25 cellular contexts compared by ENCODE assay signal in the genomic region with DNA sequence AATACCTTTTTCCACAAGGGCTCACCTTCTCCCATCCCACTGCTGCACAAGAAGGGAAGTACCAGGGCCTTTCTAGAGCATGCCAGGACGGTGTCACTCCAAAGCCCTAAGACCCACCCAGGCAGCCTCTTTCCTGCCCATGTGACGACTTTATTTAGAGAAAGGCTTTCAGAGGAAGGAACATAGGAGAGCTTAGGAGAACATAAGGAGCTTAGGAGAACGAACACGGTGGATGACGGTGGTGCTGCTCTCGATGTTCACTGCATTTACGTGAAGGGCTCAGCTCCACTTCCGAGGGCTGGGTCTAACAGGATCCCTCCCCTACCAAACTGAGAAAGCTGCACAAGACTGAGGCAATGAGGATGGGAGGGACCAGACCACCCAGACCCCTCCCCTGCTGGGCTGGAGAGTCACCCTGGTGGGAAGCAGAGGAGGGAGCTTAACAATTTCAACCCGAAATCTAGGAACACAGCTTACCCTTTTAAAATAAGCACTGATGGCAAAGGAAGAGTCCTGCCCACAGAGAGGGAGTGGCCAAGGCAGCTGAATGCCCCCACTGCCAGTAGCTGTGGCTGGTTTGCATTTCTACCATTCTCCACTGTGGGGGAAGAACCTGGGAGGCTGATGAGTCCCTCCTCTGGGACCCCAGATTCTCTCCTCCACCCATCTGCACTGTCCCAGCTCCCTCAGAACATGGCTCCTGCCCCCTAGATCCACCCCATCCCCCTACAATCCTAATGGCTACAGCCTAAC. TPM values are rescaled to one million over a fixed set of nuclear protein-coding genes. Genes with fewer than 3 reads are reported as not detected.
DNase-seq lines count a peak whose midpoint lies in the region; ATAC-seq, FAIRE-seq and TF ChIP-seq lines count a peak whose summit lies in the region.
"Had no signal": no experiment of that assay in that cellular context is flagged by ENCODE, and none has a peak within 500 bp of the region (broad histone marks: within the 10 kb centered on the region; RNA-seq: fewer than 3 reads in every experiment).

No MANE protein-coding gene starts in this region.

- H3K4me2 ChIP-seq in neuronal stem cell (ENCODE audit: insufficient read depth, low read length, poor library complexity, severe bottlenecking): no peak overlapping the region
- H3K4me2 ChIP-seq: hepatocyte had no signal

- no peak overlapping the region for H3K14ac ChIP-seq in neuronal stem cell (ENCODE audit: low read length)

- H3K36me3 Mint-ChIP-seq in endodermal cell (ENCODE audit: low read depth): no peaks in the 10 kb centered on the region
- H3K36me3 Mint-ChIP-seq: mesothelial cell of epicardium had no signal

- H3K4me1 ChIP-seq in endodermal cell (ENCODE audit: control insufficient read depth, insufficient read depth, low read length) (no peaks in the 10 kb centered on the region), neuronal stem cell (ENCODE audit: control insufficient read depth in 2 of 2, insufficient read depth in 1 of 2, low read depth in 1 of 2, low read length in 2 of 2) (peaks cover 15 to 31% of the 10 kb centered on the region in 2 donors)

- no peak for FAIRE-seq in D721Med (lab: Jason Lieb, UNC)

- no peak overlapping the region for H2BK120ac ChIP-seq in neuronal stem cell (ENCODE audit: low read depth, low read length)

- H2AK5ac ChIP-seq in neuronal stem cell (ENCODE audit: low read depth, low read length): peak overlapping the region; percentile 66

- no peaks in the 10 kb centered on the region for H3K9me3 Mint-ChIP-seq in endodermal cell
- H3K9me3 Mint-ChIP-seq: activated CD4-positive, alpha-beta T cell treated with anti-CD3 and anti-CD28 coated beads, Interleukin-2, amount 10 ng/mL, durations not matched to agents 24 days and 14 days; activated naive CD4-positive, alpha-beta T cell treated with anti-CD3 and anti-CD28 coated beads for 36 hours; mesothelial cell of epicardium had no signal

- TF ChIP-seq CTCF in D721Med (IDR thresholded peaks at IDR 0.05; ENCODE audit: insufficient read depth, missing control alignments) (no peak), endodermal cell (conservative IDR thresholded peaks at IDR 0.05) (no peak)

- H3K4ac ChIP-seq in neuronal stem cell (ENCODE audit: low read length): no peak overlapping the region

- H3K4me3 Mint-ChIP-seq in endodermal cell: no peak overlapping the region
- H3K4me3 Mint-ChIP-seq: activated CD4-positive, alpha-beta T cell treated with anti-CD3 and anti-CD28 coated beads, Interleukin-2, amount 10 ng/mL, durations not matched to agents 24 days and 14 days; activated naive CD4-positive, alpha-beta T cell treated with anti-CD3 and anti-CD28 coated beads for 36 hours; mesothelial cell of epicardium had no signal

- peaks cover 40% of the 10 kb centered on the region for H3K4me1 Mint-ChIP-seq in endodermal cell

- H2AFZ ChIP-seq in neuronal stem cell (ENCODE audit: low read length): no peak overlapping the region
- H2AFZ ChIP-seq: hepatocyte had no signal

- H3K79me1 ChIP-seq in neuronal stem cell (ENCODE audit: low read depth, low read length): no peaks in the 10 kb centered on the region

- H3K36me3 ChIP-seq in endodermal cell (ENCODE audit: control insufficient read depth, insufficient read depth, low read length): no peaks in the 10 kb centered on the region
- no peaks in the 10 kb centered on the region for H3K36me3 ChIP-seq in neuronal stem cell (replicated peaks in 1 of 2; ENCODE audit: control insufficient read depth in 2 of 2, insufficient read depth in 2 of 2, low read length in 2 of 2)
- H3K36me3 ChIP-seq: esophagus squamous epithelium had no signal

- H3K27me3 ChIP-seq in endodermal cell (ENCODE audit: control insufficient read depth, insufficient read depth, low read length, poor library complexity, severe bottlenecking): no peaks in the 10 kb centered on the region
- peaks cover 0 to 82% (median 4%) of the 10 kb centered on the region in 3 experiments for H3K27me3 ChIP-seq in neuronal stem cell (ENCODE audit: control insufficient read depth in 3 of 3, insufficient read depth in 3 of 3, low read depth in 1 of 3, low read length in 3 of 3)
- H3K27me3 ChIP-seq: body of pancreas, esophagus squamous epithelium, hepatocyte had no signal

- H2BK5ac ChIP-seq in neuronal stem cell (ENCODE audit: low read length): peak overlapping the region; percentile 62

- H3K23ac ChIP-seq in neuronal stem cell (ENCODE audit: low read depth, low read length, poor library complexity): peak overlapping the region; percentile 44

- H4K8ac ChIP-seq in neuronal stem cell (ENCODE audit: low read depth, low read length): no peak overlapping the region

- H2BK12ac ChIP-seq in neuronal stem cell (ENCODE audit: low read length): no peak overlapping the region

- no peak overlapping the region for H4K91ac ChIP-seq in neuronal stem cell (ENCODE audit: low read depth, low read length, poor library complexity)

- 85 to 88% methylated on average over 6 to 9 of the region's 9 CpGs for WGBS in endodermal cell (ENCODE audit: insufficient coverage in 1 of 2, insufficient read length in 1 of 2), 2 experiments
- WGBS in neuronal stem cell (ENCODE audit: extremely low coverage in 2 of 2, insufficient read length in 2 of 2, insufficient replicate concordance in 1 of 2), 2 donors: no CpG with 5 or more reads among the region's 9 CpGs

- no peak overlapping the region for H3K18ac ChIP-seq in neuronal stem cell (ENCODE audit: low read length)

- peak overlapping the region; percentile 55 for H3K27ac Mint-ChIP-seq in endodermal cell
- H3K27ac Mint-ChIP-seq: activated CD4-positive, alpha-beta T cell treated with anti-CD3 and anti-CD28 coated beads, Interleukin-2, amount 10 ng/mL, durations not matched to agents 24 days and 14 days; activated naive CD4-positive, alpha-beta T cell treated with anti-CD3 and anti-CD28 coated beads for 36 hours; mesothelial cell of epicardium had no signal

- no peak for ATAC-seq in HG02973 (IDR thresholded peaks at IDR 0.05; ENCODE audit: unreplicated experiment)
- ATAC-seq: body of pancreas had no signal

- no peaks in the 10 kb centered on the region for H3K9me3 ChIP-seq in endodermal cell (ENCODE audit: control insufficient read depth, low read length)
- H3K9me3 ChIP-seq in neuronal stem cell (replicated peaks in 1 of 2; ENCODE audit: control insufficient read depth in 2 of 2, insufficient read depth in 1 of 2, low read depth in 1 of 2, low read length in 2 of 2): no peaks in the 10 kb centered on the region
- H3K9me3 ChIP-seq: body of pancreas, esophagus squamous epithelium had no signal

- no peaks in the 10 kb centered on the region for H3K27me3 Mint-ChIP-seq in endodermal cell (ENCODE audit: insufficient read depth)

- H3K27ac ChIP-seq in endodermal cell (ENCODE audit: low read depth, low read length): no peak overlapping the region
- no peak overlapping the region for H3K27ac ChIP-seq in neuronal stem cell (replicated peaks; ENCODE audit: low read length)
- H3K27ac ChIP-seq: body of pancreas, esophagus squamous epithelium, hepatocyte had no signal

- DNase-seq in D721Med (ENCODE audit: insufficient read length, low spot score) (peak; percentile 68), NCI-H82 treated with DMSO at 0.1 percent for 48 hours (lab: John Stamatoyannopoulos, UW; ENCODE audit: unreplicated experiment) (peak; percentile 87), endodermal cell (no peak), neuronal stem cell (ENCODE audit: low spot score) (no peak), NCI-H1694 (lab: John Stamatoyannopoulos, UW) (no peak), KBM-7 (no peak), cerebellum (ENCODE audit: low spot score) (no peak)
- DNase-seq: activated CD4-positive, alpha-beta T cell treated with anti-CD3 and anti-CD28 coated beads, Interleukin-2, amount 10 ng/mL, durations not matched to agents 24 days and 14 days; activated naive CD4-positive, alpha-beta T cell treated with anti-CD3 and anti-CD28 coated beads for 36 hours; activated T-cell treated with anti-CD3 and anti-CD28 coated beads for 4 hours; AML-193; body of pancreas; Calu3; esophagus squamous epithelium; GF-D8; MV-4-11; NCI-H2029 treated with DMSO at 0.1 percent for 48 hours; NCI-H510A; occipital lobe; stimulated activated CD4-positive, alpha-beta T cell treated with anti-CD3 and anti-CD28 coated beads, Interleukin-2, amount 100 ng/mL, for 24 hours; substantia nigra had no signal

- H2BK15ac ChIP-seq in neuronal stem cell (ENCODE audit: low read length): no peak overlapping the region

- H3K4me3 ChIP-seq in endodermal cell (ENCODE audit: low read length) (no peak overlapping the region), neuronal stem cell (ENCODE audit: low read length in 2 of 2) (no peak overlapping the region)
- H3K4me3 ChIP-seq: body of pancreas, esophagus squamous epithelium, hepatocyte had no signal

- H3K9ac ChIP-seq in endodermal cell (ENCODE audit: extremely low read depth, low read length, poor library complexity, severe bottlenecking) (no peak overlapping the region), neuronal stem cell (ENCODE audit: low read depth, low read length, poor library complexity) (no peak overlapping the region)

- in situ Hi-C loops in KBM-7 (cut with MboI; ENCODE audit: low pct_unique_long_range_greater_than_20kb, low sequenced_read_pairs): no loop called here

RNA-seq across cellular contexts. Expression of a gene that starts 29.8 kb away (rescaled TPM):
- total RNA-seq in endodermal cell (1 to 10 TPM in 1 of 2 donors, under 1 TPM in 1; 0.73 to 1.6 TPM), cerebellum (5.7 TPM)
- 0.32 TPM for polyA plus RNA-seq in endodermal cell (2013, experiment 1 of 2)
- 0.29 TPM for polyA plus RNA-seq in endodermal cell (2013, experiment 2 of 2)
- 0.15 TPM for polyA plus RNA-seq in neuronal stem cell (2013, experiment 1 of 2)
- 0.12 TPM for polyA plus RNA-seq in neuronal stem cell (2013, experiment 2 of 2)

RNA-seq across cellular contexts. Expression of a gene that starts 30.1 kb away (rescaled TPM):
- total RNA-seq in endodermal cell (not detected), cerebellum (0.45 TPM)
- polyA plus RNA-seq in endodermal cell (2013, experiment 1 of 2): not detected
- not detected for polyA plus RNA-seq in endodermal cell (2013, experiment 2 of 2)
- polyA plus RNA-seq in neuronal stem cell (2013, experiment 1 of 2): not detected
- not detected for polyA plus RNA-seq in neuronal stem cell (2013, experiment 2 of 2)
- total RNA-seq: activated CD4-positive, alpha-beta T cell treated with anti-CD3 and anti-CD28 coated beads, Interleukin-2, amount 10 ng/mL, durations not matched to agents 24 days and 14 days; activated naive CD4-positive, alpha-beta T cell treated with anti-CD3 and anti-CD28 coated beads for 36 hours; body of pancreas; Calu3; hepatocyte; kidney epithelial cell; mesothelial cell of epicardium; occipital lobe had no signal
- polyA plus RNA-seq: hepatocyte had no signal

Comparison
In these comparisons a context has a peak if more than half of its experiments do, and no peak if none do; other contexts are left out.
1. DNase-seq: peak in D721Med (single experiment) and NCI-H82 treated with DMSO at 0.1 percent for 48 hours (single experiment); none in endodermal cell (single experiment), neuronal stem cell (single experiment), NCI-H1694 (single experiment), KBM-7 (single experiment) and cerebellum (single experiment).